ENCODE assay signal across 32 cellular contexts in genomic region chr9:125356032-125356431, GRCh38.
"Had no signal": no experiment of that assay in that cellular context is flagged by ENCODE, and none has a peak within 500 bp of the region (broad histone marks: within the 10 kb centered on the region; RNA-seq: fewer than 3 reads in every experiment).

No MANE protein-coding gene starts in this region.

- H3K4me3 Mint-ChIP-seq: activated B cell treated with CpG ODN at 0.5 μM for 24 hours; activated CD4-positive, alpha-beta T cell treated with anti-CD3 and anti-CD28 coated beads, Interleukin-2, amount 10 ng/mL, durations not matched to agents 24 days and 14 days; activated T-helper 1 cell treated with anti-CD3 and anti-CD28 coated beads, Interleukin-12 subunit alpha, Interleukin-12 subunit beta, Interleukin-2, Interleukin-4 antibody, amounts not matched to agents 30 ng/mL and 10 ng/mL and 1 ng/mL, durations not matched to agents 14 hours and 24 hours and 36 hours; brain; T-helper 1 cell treated with Interleukin-12 subunit alpha and Interleukin-12 subunit beta and Interleukin-4 antibody, amounts not matched to agents 30 μg/mL and 1 μg/mL, for 36 hours had no signal

- H3K9me3 ChIP-seq: Peyer's patch, SJSA1, SK-N-SH had no signal

- H3K27me3 Mint-ChIP-seq: activated B cell treated with CpG ODN at 0.5 μM for 24 hours; activated CD4-positive, alpha-beta T cell treated with anti-CD3 and anti-CD28 coated beads, Interleukin-2, amount 10 ng/mL, durations not matched to agents 24 days and 14 days; brain had no signal

- H3K9me3 Mint-ChIP-seq: activated B cell treated with CpG ODN at 0.5 μM for 24 hours; activated CD4-positive, alpha-beta T cell treated with anti-CD3 and anti-CD28 coated beads, Interleukin-2, amount 10 ng/mL, durations not matched to agents 24 days and 14 days had no signal

- DNase-seq: activated B cell treated with CpG ODN at 0.5 μM for 24 hours; activated CD4-positive, alpha-beta T cell treated with anti-CD3 and anti-CD28 coated beads, Interleukin-2, amount 10 ng/mL, durations not matched to agents 24 days and 14 days; activated CD4-positive, alpha-beta T cell treated with anti-CD3 and anti-CD28 coated beads, Interleukin-2, amount 50 U/mL, for 4 hours; activated CD4-positive, CD25-positive, alpha-beta regulatory T cell treated with anti-CD3 and anti-CD28 coated beads, Interleukin-2, amount 50 U/mL, for 72 hours; activated CD8-positive, alpha-beta memory T cell treated with anti-CD3 and anti-CD28 coated beads, Interleukin-2, amount 50 U/mL, for 4 hours; activated effector memory CD4-positive, alpha-beta T cell treated with Interleukin-2 at 50 U/mL for 16 hours; anterior cingulate cortex; caudate nucleus; cerebellar nuclear complex; MM.1S; MV-4-11; NCI-H1092; NCI-H1436 treated with DMSO at 0.1 percent for 48 hours; NCI-H1694 treated with DMSO at 0.1 percent for 48 hours; NCI-H2029 treated with DMSO at 0.1 percent for 48 hours; NCI-H2107; NCI-H2171; NCI-H510A; NCI-H526; NCI-H748 treated with DMSO at 0.1 percent for 48 hours; NK-92 treated with Interleukin-12 subunit alpha and Interleukin-12 subunit beta, amount 100 ng/mL, for 24 hours; PC-3; Peyer's patch; RPMI8226; SHP77 treated with DMSO at 0.1 percent for 48 hours; SK-N-SH had no signal

- H3K27ac ChIP-seq: KMS-11, Peyer's patch, SJSA1, VCaP had no signal

- H3K27me3 ChIP-seq: Peyer's patch, SJSA1 had no signal

- H3K4me1 Mint-ChIP-seq: activated B cell treated with CpG ODN at 0.5 μM for 24 hours; activated CD4-positive, alpha-beta T cell treated with anti-CD3 and anti-CD28 coated beads, Interleukin-2, amount 10 ng/mL, durations not matched to agents 24 days and 14 days had no signal

- H3K4me3 ChIP-seq: Peyer's patch, SJSA1 had no signal

- ATAC-seq: PC-3 had no signal

- H3K27ac Mint-ChIP-seq: activated B cell treated with CpG ODN at 0.5 μM for 24 hours; activated CD4-positive, alpha-beta T cell treated with anti-CD3 and anti-CD28 coated beads, Interleukin-2, amount 10 ng/mL, durations not matched to agents 24 days and 14 days; activated T-helper 1 cell treated with anti-CD3 and anti-CD28 coated beads, Interleukin-12 subunit alpha, Interleukin-12 subunit beta, Interleukin-2, Interleukin-4 antibody, amounts not matched to agents 30 ng/mL and 10 ng/mL and 1 ng/mL, durations not matched to agents 14 hours and 24 hours and 36 hours; brain; T-helper 1 cell treated with Interleukin-12 subunit alpha and Interleukin-12 subunit beta and Interleukin-4 antibody, amounts not matched to agents 30 μg/mL and 1 μg/mL, for 36 hours had no signal

- H3K4me1 ChIP-seq: Peyer's patch, SJSA1 had no signal
